In the genomic region with DNA sequence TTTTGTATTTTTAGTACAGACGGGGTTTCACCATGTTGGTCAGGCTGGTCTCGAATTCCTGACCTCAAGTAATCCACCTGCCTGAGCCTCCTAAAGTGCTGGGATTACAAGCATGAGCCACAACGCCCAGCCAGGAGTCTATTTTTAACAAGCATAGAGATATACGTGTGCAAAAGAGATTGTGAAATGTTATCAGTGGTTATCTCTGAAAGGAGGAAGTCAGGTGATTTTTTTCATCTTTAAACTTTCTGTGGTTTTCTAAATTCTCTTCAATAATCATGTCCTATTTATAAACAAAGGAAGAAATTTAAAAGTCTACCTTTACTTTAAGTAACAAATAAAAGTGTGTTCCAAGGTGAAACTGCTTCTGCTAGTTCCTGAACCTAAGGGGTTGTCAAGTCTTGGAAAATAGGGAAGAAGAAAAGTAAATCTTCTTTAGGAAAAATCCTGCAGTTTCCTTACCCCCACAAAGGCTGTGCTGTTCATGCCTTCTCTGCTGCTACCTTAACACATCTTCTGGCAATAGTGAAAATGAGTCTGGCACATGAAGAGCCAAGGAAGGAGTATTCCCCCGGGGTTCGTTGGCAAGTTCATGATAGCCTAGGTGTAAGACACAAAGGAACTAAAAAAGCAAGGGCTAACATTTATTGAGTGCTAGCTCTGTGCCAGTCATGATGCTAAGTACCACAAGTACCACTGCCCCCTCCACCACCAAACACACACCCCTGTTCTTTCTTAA, we compare ENCODE assay signal across 14 cellular contexts. TPM values are rescaled to one million over a fixed set of nuclear protein-coding genes. Genes with fewer than 3 reads are reported as not detected.
DNase-seq lines count a peak whose midpoint lies in the region; ATAC-seq lines count a peak whose summit lies in the region.
"Had no signal": no experiment of that assay in that cellular context is flagged by ENCODE, and none has a peak within 500 bp of the region (broad histone marks: within the 10 kb centered on the region; RNA-seq: fewer than 3 reads in every experiment).

No MANE protein-coding gene starts in this region.

- POLR2A ChIA-PET in T-cell (lab: Charles Lee): no interaction called here

- intact Hi-C loops in cardiac septum (cut with DNase I): no loop called here

- CTCF ChIA-PET in T-cell (lab: Charles Lee): no interaction called here

- H3K9me3 Mint-ChIP-seq in T-cell: peaks cover 10 to 15% (median 13%) of the 10 kb centered on the region in 3 donors

- H3K36me3 Mint-ChIP-seq in T-cell: peaks cover 6% of the 10 kb centered on the region
- H3K36me3 Mint-ChIP-seq: stimulated activated effector memory CD8-positive, alpha-beta T cell treated with anti-CD3 and anti-CD28 coated beads, Interleukin-12 subunit alpha, Interleukin-12 subunit beta, amount 100 ng/mL, for 72 hours had no signal

- ATAC-seq in GM19328 (IDR thresholded peaks at IDR 0.05; ENCODE audit: unreplicated experiment) (peak; percentile 75), HG03175 (IDR thresholded peaks at IDR 0.05; ENCODE audit: unreplicated experiment) (peak; percentile 63), T-cell (replicated peaks in 1 of 4) (peak; percentile 48 to 78 (median 56))
- ATAC-seq: gastroesophageal sphincter; K562; stimulated activated effector memory CD8-positive, alpha-beta T cell treated with anti-CD3 and anti-CD28 coated beads, Interleukin-12 subunit alpha, Interleukin-12 subunit beta, amount 100 ng/mL, for 72 hours had no signal

- peak overlapping the region; percentile 83 to 91 for H3K27ac Mint-ChIP-seq in T-cell
- H3K27ac Mint-ChIP-seq: stimulated activated effector memory CD8-positive, alpha-beta T cell treated with anti-CD3 and anti-CD28 coated beads, Interleukin-12 subunit alpha, Interleukin-12 subunit beta, amount 100 ng/mL, for 72 hours; T-helper 1 cell treated with Interleukin-12 subunit alpha and Interleukin-12 subunit beta and Interleukin-4 antibody, amounts not matched to agents 30 μg/mL and 1 μg/mL, for 36 hours had no signal

- no peaks in the 10 kb centered on the region for H3K27me3 Mint-ChIP-seq in T-cell

- peak overlapping the region; percentile 54 to 66 (median 59) for H3K4me3 Mint-ChIP-seq in T-cell
- H3K4me3 Mint-ChIP-seq: stimulated activated effector memory CD8-positive, alpha-beta T cell treated with anti-CD3 and anti-CD28 coated beads, Interleukin-12 subunit alpha, Interleukin-12 subunit beta, amount 100 ng/mL, for 72 hours; T-helper 1 cell treated with Interleukin-12 subunit alpha and Interleukin-12 subunit beta and Interleukin-4 antibody, amounts not matched to agents 30 μg/mL and 1 μg/mL, for 36 hours had no signal

- DNase-seq in A172 (ENCODE audit: low spot score) (peak; percentile 14), T-cell (no peak), Ammon's horn (ENCODE audit: low spot score) (no peak), NCI-H82 treated with DMSO at 0.1 percent for 48 hours (lab: John Stamatoyannopoulos, UW; ENCODE audit: unreplicated experiment) (no peak), cardiac septum (ENCODE audit: low spot score) (no peak), AG08395 (ENCODE audit: low spot score) (no peak)
- DNase-seq: NCI-H69 had no signal

- peaks cover 31 to 38% (median 34%) of the 10 kb centered on the region in 3 donors for H3K4me1 Mint-ChIP-seq in T-cell
- H3K4me1 Mint-ChIP-seq: stimulated activated effector memory CD8-positive, alpha-beta T cell treated with anti-CD3 and anti-CD28 coated beads, Interleukin-12 subunit alpha, Interleukin-12 subunit beta, amount 100 ng/mL, for 72 hours had no signal

RNA-seq across cellular contexts. Expression of a gene that starts 51.1 kb away (rescaled TPM):
- total RNA-seq in A172 (2014; rRNA removed; shearing (Covaris generic)): 0.65 TPM in 1 of 2 replicates, not detected in the other
- not detected for total RNA-seq in T-cell
- total RNA-seq in cardiac septum: not detected
- total RNA-seq: gastroesophageal sphincter, H4 had no signal
